Comparison of ENCODE assay signal across 1 cellular context in the genomic region with DNA sequence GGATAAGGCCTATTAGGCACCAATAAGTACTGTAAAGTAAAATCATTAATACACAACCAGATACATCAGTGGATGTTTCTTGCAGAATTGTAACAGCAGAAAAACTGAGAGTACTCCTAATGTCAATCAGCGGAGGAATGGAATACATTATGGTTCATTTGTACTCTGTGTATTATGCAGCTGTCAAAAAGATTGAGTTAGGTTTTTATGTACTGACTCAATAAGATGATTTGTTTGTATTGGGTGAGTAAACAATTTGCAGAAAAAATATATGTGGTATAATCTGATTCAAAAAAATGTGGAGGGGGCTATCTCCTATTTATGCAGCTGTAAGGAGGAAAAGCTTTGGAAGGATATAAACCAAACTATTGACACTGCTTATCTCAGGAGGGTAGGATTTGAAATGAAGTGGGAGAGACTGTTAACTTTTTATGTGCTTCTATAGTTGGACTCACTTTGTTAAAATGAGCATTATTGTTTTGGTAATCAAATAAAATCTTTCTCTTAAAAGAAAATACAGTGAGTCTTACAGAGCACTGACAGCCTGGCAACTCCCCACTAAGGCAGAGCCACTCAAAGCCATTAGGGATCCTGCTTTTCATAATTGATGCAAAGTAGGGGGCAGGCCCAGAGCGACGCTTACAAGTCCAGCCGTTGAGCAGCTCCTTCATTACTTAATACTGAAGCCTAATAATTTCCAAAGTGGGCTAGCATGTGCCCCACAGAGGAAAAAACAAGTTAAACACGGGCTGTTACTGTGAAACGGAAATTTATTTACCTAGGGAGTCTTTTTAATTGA.
TF ChIP-seq lines count a peak whose summit lies in the region.

No MANE protein-coding gene starts in this region.

TF ChIP-seq in WTC11, 78 proteins besides CTCF, POLR2A, EP300 and RAD21 (continued from another document):
- no peak for TF ChIP-seq ZNF532 (CRISPR knock-in tag; IDR thresholded peaks at IDR 0.05; ENCODE audit: borderline replicate concordance)
